In genomic region chr2:68222287-68222686, GRCh38 we compare ENCODE assay signal across 21 cellular contexts. TPM values are rescaled to one million over a fixed set of nuclear protein-coding genes. Genes with fewer than 3 reads are reported as not detected.
DNase-seq lines count a peak whose midpoint lies in the region; ATAC-seq and TF ChIP-seq lines count a peak whose summit lies in the region.
"Had no signal": no experiment of that assay in that cellular context is flagged by ENCODE, and none has a peak within 500 bp of the region (broad histone marks: within the 10 kb centered on the region; RNA-seq: fewer than 3 reads in every experiment).

No MANE protein-coding gene starts in this region.

- no peaks in the 10 kb centered on the region for H3K9me3 Mint-ChIP-seq in activated CD8-positive, alpha-beta T cell treated with anti-CD3 and anti-CD28 coated beads for 36 hours
- H3K9me3 Mint-ChIP-seq in activated CD8-positive, alpha-beta T cell treated with anti-CD3 and anti-CD28 coated beads, Interleukin-2, amount 10 ng/mL, durations not matched to agents 7 days and 5 days (ENCODE audit: insufficient read depth): no peaks in the 10 kb centered on the region
- no peaks in the 10 kb centered on the region for H3K9me3 Mint-ChIP-seq in progenitor cell of endocrine pancreas (ENCODE audit: low read depth)
- H3K9me3 Mint-ChIP-seq: CD4-positive, CD25-positive, alpha-beta regulatory T cell; stimulated activated naive B cell treated with anti-CD40 and anti-IgM and Interleukin-4, amounts not matched to agents 10 μg/mL and 1 μg/mL and 100 μg/mL, for 72 hours had no signal

- H3K4me1 ChIP-seq in endocrine pancreas (ENCODE audit: control insufficient read depth, insufficient read depth, low read length): peaks cover 14% of the 10 kb centered on the region

- CTCF ChIA-PET in activated CD8-positive, alpha-beta T cell treated with anti-CD3 and anti-CD28 coated beads for 36 hours (lab: Charles Lee): interaction anchor here (0.9 to 1.3 kb wide), 3 partner anchors 14 to 36 kb away, joined by 3 to 5 read pairs (median 3); no protein-coding TSS in a partner anchor
- CTCF ChIA-PET in activated CD8-positive, alpha-beta T cell treated with anti-CD3 and anti-CD28 coated beads, Interleukin-2, amount 10 ng/mL, durations not matched to agents 7 days and 5 days (lab: Charles Lee): interaction anchor here (0.6 to 1.2 kb wide), 4 partner anchors 25 to 432 kb away, joined by 3 to 6 read pairs (median 3); no protein-coding TSS in a partner anchor

- H3K27me3 Mint-ChIP-seq in activated CD8-positive, alpha-beta T cell treated with anti-CD3 and anti-CD28 coated beads for 36 hours: no peaks in the 10 kb centered on the region
- H3K27me3 Mint-ChIP-seq in activated CD8-positive, alpha-beta T cell treated with anti-CD3 and anti-CD28 coated beads, Interleukin-2, amount 10 ng/mL, durations not matched to agents 7 days and 5 days (ENCODE audit: low read depth): no peaks in the 10 kb centered on the region
- no peaks in the 10 kb centered on the region for H3K27me3 Mint-ChIP-seq in progenitor cell of endocrine pancreas
- H3K27me3 Mint-ChIP-seq: CD4-positive, CD25-positive, alpha-beta regulatory T cell; stimulated activated naive B cell treated with anti-CD40 and anti-IgM and Interleukin-4, amounts not matched to agents 10 μg/mL and 1 μg/mL and 100 μg/mL, for 72 hours had no signal

- ATAC-seq in activated CD8-positive, alpha-beta T cell treated with anti-CD3 and anti-CD28 coated beads for 36 hours: no peak
- no peak for ATAC-seq in activated CD8-positive, alpha-beta T cell treated with anti-CD3 and anti-CD28 coated beads, Interleukin-2, amount 10 ng/mL, durations not matched to agents 7 days and 5 days
- no peak for ATAC-seq in HG02610 (IDR thresholded peaks at IDR 0.05; ENCODE audit: unreplicated experiment)
- ATAC-seq: A549; HCT116; stimulated activated naive B cell treated with anti-CD40 and anti-IgM and Interleukin-4, amounts not matched to agents 10 μg/mL and 1 μg/mL and 100 μg/mL, for 72 hours had no signal

- H3K9me3 ChIP-seq in endocrine pancreas (ENCODE audit: control insufficient read depth, low read length): no peaks in the 10 kb centered on the region
- H3K9me3 ChIP-seq: upper lobe of left lung had no signal

- POLR2A ChIA-PET in activated CD8-positive, alpha-beta T cell treated with anti-CD3 and anti-CD28 coated beads for 36 hours (lab: Charles Lee): no interaction called here
- POLR2A ChIA-PET in activated CD8-positive, alpha-beta T cell treated with anti-CD3 and anti-CD28 coated beads, Interleukin-2, amount 10 ng/mL, durations not matched to agents 7 days and 5 days (lab: Charles Lee): no interaction called here

- peak overlapping the region; percentile 40 for H3K27ac Mint-ChIP-seq in activated CD8-positive, alpha-beta T cell treated with anti-CD3 and anti-CD28 coated beads for 36 hours
- no peak overlapping the region for H3K27ac Mint-ChIP-seq in activated CD8-positive, alpha-beta T cell treated with anti-CD3 and anti-CD28 coated beads, Interleukin-2, amount 10 ng/mL, durations not matched to agents 7 days and 5 days
- peak overlapping the region; percentile 31 for H3K27ac Mint-ChIP-seq in progenitor cell of endocrine pancreas
- H3K27ac Mint-ChIP-seq: stimulated activated naive B cell treated with anti-CD40 and anti-IgM and Interleukin-4, amounts not matched to agents 10 μg/mL and 1 μg/mL and 100 μg/mL, for 72 hours had no signal

- no peaks in the 10 kb centered on the region for H3K27me3 ChIP-seq in endocrine pancreas (ENCODE audit: control insufficient read depth, insufficient read depth, low read length)
- H3K27me3 ChIP-seq: upper lobe of left lung had no signal

- H3K9ac ChIP-seq in endocrine pancreas (ENCODE audit: control insufficient read depth, insufficient read depth, low read length): no peak overlapping the region

- H3K4me3 Mint-ChIP-seq in activated CD8-positive, alpha-beta T cell treated with anti-CD3 and anti-CD28 coated beads for 36 hours: no peak overlapping the region
- H3K4me3 Mint-ChIP-seq in activated CD8-positive, alpha-beta T cell treated with anti-CD3 and anti-CD28 coated beads, Interleukin-2, amount 10 ng/mL, durations not matched to agents 7 days and 5 days: no peak overlapping the region
- H3K4me3 Mint-ChIP-seq in progenitor cell of endocrine pancreas (ENCODE audit: low read depth): no peak overlapping the region
- H3K4me3 Mint-ChIP-seq: stimulated activated naive B cell treated with anti-CD40 and anti-IgM and Interleukin-4, amounts not matched to agents 10 μg/mL and 1 μg/mL and 100 μg/mL, for 72 hours had no signal

- no peak for TF ChIP-seq CTCF in activated CD8-positive, alpha-beta T cell treated with anti-CD3 and anti-CD28 coated beads for 36 hours (IDR thresholded peaks at IDR 0.05)
- no peak for TF ChIP-seq CTCF in progenitor cell of endocrine pancreas (IDR thresholded peaks at IDR 0.05; ENCODE audit: unreplicated experiment)

- peak overlapping the region; percentile 15 for H3K4me3 ChIP-seq in endocrine pancreas (ENCODE audit: control insufficient read depth, insufficient read depth, low read length)
- H3K4me3 ChIP-seq: A549, upper lobe of left lung had no signal

- H3K36me3 Mint-ChIP-seq in activated CD8-positive, alpha-beta T cell treated with anti-CD3 and anti-CD28 coated beads for 36 hours (ENCODE audit: low read depth): peaks cover 26% of the 10 kb centered on the region
- H3K36me3 Mint-ChIP-seq in activated CD8-positive, alpha-beta T cell treated with anti-CD3 and anti-CD28 coated beads, Interleukin-2, amount 10 ng/mL, durations not matched to agents 7 days and 5 days (ENCODE audit: low read depth): peaks cover 20% of the 10 kb centered on the region
- H3K36me3 Mint-ChIP-seq in progenitor cell of endocrine pancreas (ENCODE audit: insufficient read depth): peaks cover 4% of the 10 kb centered on the region
- H3K36me3 Mint-ChIP-seq: CD4-positive, CD25-positive, alpha-beta regulatory T cell had no signal

- no peak for DNase-seq in activated CD8-positive, alpha-beta T cell treated with anti-CD3 and anti-CD28 coated beads for 36 hours
- no peak for DNase-seq in activated CD8-positive, alpha-beta T cell treated with anti-CD3 and anti-CD28 coated beads, Interleukin-2, amount 10 ng/mL, durations not matched to agents 7 days and 5 days
- DNase-seq in NCI-H82 treated with DMSO at 0.1 percent for 48 hours (lab: John Stamatoyannopoulos, UW; ENCODE audit: unreplicated experiment) (peak; percentile 95), progenitor cell of endocrine pancreas (ENCODE audit: low spot score, unreplicated experiment) (no peak), NCI-H2107 (lab: John Stamatoyannopoulos, UW) (no peak), DMS153 treated with DMSO at 0.1 percent for 48 hours (lab: John Stamatoyannopoulos, UW; ENCODE audit: unreplicated experiment) (no peak)
- DNase-seq: activated CD4-positive, alpha-beta T cell treated with anti-CD3 and anti-CD28 coated beads for 4 hours; activated naive CD4-positive, alpha-beta T cell treated with Interleukin-2 at 50 U/mL for 16 hours; CD4-positive, CD25-positive, alpha-beta regulatory T cell; cortex of kidney; hippocampal formation; mesenchymal stem cell; NCI-H1048; NCI-H2081; SHP77; stimulated activated naive B cell treated with anti-CD40 and anti-IgM and Interleukin-4, amounts not matched to agents 10 μg/mL and 1 μg/mL and 100 μg/mL, for 72 hours; upper lobe of left lung had no signal

- H3K4me1 Mint-ChIP-seq in activated CD8-positive, alpha-beta T cell treated with anti-CD3 and anti-CD28 coated beads for 36 hours (ENCODE audit: low read depth): peaks cover 86% of the 10 kb centered on the region
- H3K4me1 Mint-ChIP-seq in activated CD8-positive, alpha-beta T cell treated with anti-CD3 and anti-CD28 coated beads, Interleukin-2, amount 10 ng/mL, durations not matched to agents 7 days and 5 days (ENCODE audit: low read depth): peaks cover 43% of the 10 kb centered on the region
- peaks cover 19% of the 10 kb centered on the region for H3K4me1 Mint-ChIP-seq in progenitor cell of endocrine pancreas (ENCODE audit: low read depth)

- intact Hi-C loops in activated CD8-positive, alpha-beta T cell treated with anti-CD3 and anti-CD28 coated beads for 36 hours (cut with micrococcal nuclease): no loop called here

- no peaks in the 10 kb centered on the region for H3K36me3 ChIP-seq in endocrine pancreas (ENCODE audit: control insufficient read depth, insufficient read depth, low read length)
- H3K36me3 ChIP-seq: upper lobe of left lung had no signal

RNA-seq across cellular contexts. Expression of gene PPP3R1, which starts 30.0 kb away (rescaled TPM):
- 10 to 100 TPM; 72.7 to 73.7 TPM for total RNA-seq in activated CD8-positive, alpha-beta T cell treated with anti-CD3 and anti-CD28 coated beads for 36 hours
- 10 to 100 TPM; 67.6 to 71.8 TPM for total RNA-seq in activated CD8-positive, alpha-beta T cell treated with anti-CD3 and anti-CD28 coated beads, Interleukin-2, amount 10 ng/mL, durations not matched to agents 7 days and 5 days
- total RNA-seq in progenitor cell of endocrine pancreas: 44.1 and 48.5 TPM in 2 replicates
